6 cellular contexts compared by ENCODE assay signal in the genomic region with DNA sequence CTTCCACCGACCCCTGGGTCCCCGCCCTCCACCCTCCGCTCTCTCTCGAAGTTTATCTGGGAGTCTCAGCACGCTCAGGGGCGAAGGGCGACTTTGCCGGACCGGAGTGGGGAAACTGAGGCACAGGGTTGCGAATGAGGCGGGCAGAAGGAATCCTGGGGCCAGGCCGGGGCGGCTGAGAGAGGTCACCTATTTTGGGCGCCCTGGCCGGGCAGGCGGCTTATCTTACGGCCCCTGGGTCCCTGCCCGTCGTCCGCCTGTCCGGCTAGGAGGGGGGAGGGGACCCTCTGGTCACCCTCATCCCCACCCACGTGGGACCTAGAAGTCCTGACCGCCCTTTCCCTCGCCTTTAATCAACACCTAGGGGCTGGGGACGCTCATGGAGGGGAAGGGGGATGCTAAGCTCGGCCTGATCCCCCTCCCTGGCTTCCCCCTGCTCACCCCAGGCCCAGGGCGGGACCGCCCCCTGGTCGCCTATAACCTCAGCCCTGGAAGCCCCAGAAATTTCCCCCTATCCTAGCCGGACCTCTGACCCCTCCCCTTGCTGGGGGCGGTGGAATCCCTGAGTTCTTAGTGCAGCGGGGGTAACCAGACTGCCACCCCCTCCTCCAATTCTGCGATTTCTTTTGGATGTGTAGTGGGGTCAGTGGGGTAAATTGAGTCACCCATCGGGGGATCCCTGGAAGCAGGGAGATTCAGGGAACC.
DNase-seq lines count a peak whose midpoint lies in the region; ATAC-seq and TF ChIP-seq lines count a peak whose summit lies in the region.

No MANE protein-coding gene starts in this region.

- H3K36me3 ChIP-seq in neutrophil: peaks cover 5% of the 10 kb centered on the region

- no peak for TF ChIP-seq CTCF in neutrophil (IDR thresholded peaks at IDR 0.05)

- H3K4me3 ChIP-seq in neutrophil (ENCODE audit: low read depth in 1 of 2, low read length in 1 of 2): peak overlapping the region; percentile 43 to 50

- peaks cover 53 to 59% of the 10 kb centered on the region in 2 experiments for H3K4me1 ChIP-seq in neutrophil (ENCODE audit: control insufficient read depth in 1 of 2, insufficient read depth in 1 of 2, low read depth in 1 of 2, low read length in 1 of 2)

- DNase-seq in activated CD4-positive, alpha-beta T cell treated with anti-CD3 and anti-CD28 coated beads for 48 hours: peak; percentile 31
- no peak for DNase-seq in activated CD4-positive, alpha-beta T cell treated with anti-CD3 and anti-CD28 coated beads, Interleukin-2, amount 50 U/mL, for 4 hours
- no peak for DNase-seq in caudate nucleus (lab: John Stamatoyannopoulos, UW)
- no peak for DNase-seq in NCI-H1092 treated with DMSO at 0.1 percent for 48 hours (lab: John Stamatoyannopoulos, UW)

- no peaks in the 10 kb centered on the region for H3K9me3 ChIP-seq in neutrophil

- H3K27ac ChIP-seq in caudate nucleus (ENCODE audit: low read depth, low read length): peak overlapping the region; percentile 40
- H3K27ac ChIP-seq in neutrophil: no peak overlapping the region

- ATAC-seq in GM19463 (IDR thresholded peaks at IDR 0.05; ENCODE audit: unreplicated experiment): no peak

- H3K27me3 ChIP-seq in neutrophil: peaks cover 46% of the 10 kb centered on the region
